Comparison of ENCODE assay signal across 9 cellular contexts in the genomic region with DNA sequence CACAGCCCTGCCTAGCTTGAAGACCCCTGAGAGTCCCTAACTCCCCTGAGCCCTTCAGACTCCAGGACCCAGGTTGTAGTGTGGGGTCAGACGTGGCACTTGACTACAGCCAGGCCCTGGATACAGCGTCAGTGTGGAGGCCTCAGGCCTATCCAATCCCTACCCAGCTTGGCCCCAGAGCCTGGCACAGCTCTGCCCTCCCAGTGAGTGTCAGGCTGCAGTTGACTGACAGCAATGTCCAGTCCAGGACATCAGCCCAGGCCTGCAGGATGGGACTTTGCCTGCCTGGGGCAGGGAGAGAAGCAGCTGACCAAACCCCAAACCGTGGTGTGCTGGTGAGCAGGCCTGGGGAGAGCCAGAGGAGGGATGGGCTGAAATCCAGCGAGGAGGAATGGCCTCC. TPM values are rescaled to one million over a fixed set of nuclear protein-coding genes. Genes with fewer than 3 reads are reported as not detected.
DNase-seq lines count a peak whose midpoint lies in the region; TF ChIP-seq lines count a peak whose summit lies in the region.
"Had no signal": no experiment of that assay in that cellular context is flagged by ENCODE, and none has a peak within 500 bp of the region (broad histone marks: within the 10 kb centered on the region; RNA-seq: fewer than 3 reads in every experiment).

No MANE protein-coding gene starts in this region.

- peaks cover 5% of the 10 kb centered on the region for H3K27me3 Mint-ChIP-seq in endothelial cell (ENCODE audit: unreplicated experiment)

- no peak overlapping the region for H3K27ac Mint-ChIP-seq in endothelial cell (ENCODE audit: unreplicated experiment)

- H3K36me3 ChIP-seq in muscle layer of duodenum (ENCODE audit: control insufficient read depth in 1 of 2, insufficient read depth in 2 of 2, low read length in 2 of 2): peaks cover 0 to 6% of the 10 kb centered on the region in 2 donors

- H3K4me1 ChIP-seq in muscle layer of duodenum (ENCODE audit: control insufficient read depth in 1 of 2, insufficient read depth in 2 of 2, low read length in 2 of 2): peaks cover 52 to 78% of the 10 kb centered on the region in 2 donors

- peaks cover 9% of the 10 kb centered on the region for H3K36me3 Mint-ChIP-seq in endothelial cell (ENCODE audit: low read depth, unreplicated experiment)

- H3K27ac ChIP-seq in AG04450 (ENCODE audit: low read depth, low read length) (peak overlapping the region; percentile 94), cingulate gyrus (ENCODE audit: low read depth, low read length) (peak overlapping the region; percentile 70), muscle layer of duodenum (ENCODE audit: low read length) (peak overlapping the region; percentile 61)

- H3K9me3 ChIP-seq in AG04450 (ENCODE audit: control insufficient read depth, insufficient read depth, low read length): no peaks in the 10 kb centered on the region; the same call in 1 of the 2 replicates
- no peaks in the 10 kb centered on the region for H3K9me3 ChIP-seq in muscle layer of duodenum (ENCODE audit: control insufficient read depth in 1 of 2, low read length in 2 of 2)

- CTCF ChIA-PET in AG04450 (lab: Charles Lee): interaction anchor here (0.7 to 1.6 kb wide), 3 partner anchors 81 to 135 kb away, joined by 3 to 4 read pairs (median 3); no protein-coding TSS in a partner anchor

- TF ChIP-seq CTCF in AG04450 (IDR thresholded peaks at IDR 0.05; ENCODE audit: low read depth, low read length) (no peak), LNCaP clone FGC (IDR thresholded peaks at IDR 0.05; ENCODE audit: control insufficient read depth, extremely low read depth, insufficient read depth) (no peak), endothelial cell (IDR thresholded peaks at IDR 0.05; ENCODE audit: unreplicated experiment) (no peak)

- POLR2A ChIA-PET in AG04450 (lab: Yijun Ruan, JAX): interaction anchor here (0.9 to 1.5 kb wide), 2 partner anchors 12 to 27 kb away, joined by 3 to 5 read pairs; a partner anchor contains a TSS

- H3K9me3 Mint-ChIP-seq in endothelial cell (ENCODE audit: unreplicated experiment): no peaks in the 10 kb centered on the region

- H3K4me1 Mint-ChIP-seq in endothelial cell (ENCODE audit: unreplicated experiment): peaks cover 30% of the 10 kb centered on the region

- H3K4me3 ChIP-seq in AG04450 (ENCODE audit: low read depth, low read length) (no peak overlapping the region), LNCaP clone FGC (ENCODE audit: low read depth, low read length) (no peak overlapping the region), muscle layer of duodenum (ENCODE audit: low read depth in 1 of 2, low read length in 2 of 2) (peak overlapping the region in 1 of 2 donors; percentile 37)

- H3K27me3 ChIP-seq in AG04450 (ENCODE audit: control insufficient read depth, insufficient read depth, low read length) (no peaks in the 10 kb centered on the region), muscle layer of duodenum (ENCODE audit: low read depth, low read length) (no peaks in the 10 kb centered on the region)

- DNase-seq in AG04450 (ENCODE audit: low read depth, low spot score) (no peak), LNCaP clone FGC (ENCODE audit: low read depth) (peak; percentile 50), NCI-H446 treated with DMSO at 0.1 percent for 48 hours (lab: John Stamatoyannopoulos, UW) (no peak), NCI-H748 (lab: John Stamatoyannopoulos, UW; ENCODE audit: unreplicated experiment) (no peak), cortex of kidney (lab: John Stamatoyannopoulos, UW) (no peak), endothelial cell (ENCODE audit: low spot score) (no peak)
- DNase-seq: NCI-H510A treated with DMSO at 0.1 percent for 48 hours had no signal

- no peak overlapping the region for H3K4me3 Mint-ChIP-seq in endothelial cell (ENCODE audit: unreplicated experiment)

RNA-seq across cellular contexts. Expression of a gene that starts 27.3 kb away (rescaled TPM):
- polyA plus RNA-seq in AG04450 (2011; rRNA removed): 16.8 and 17.4 TPM in 2 replicates
- 13.3 and 16.2 TPM in 2 replicates for polyA minus RNA-seq in AG04450 (2011; rRNA and poly(A)+ RNA removed)
- total RNA-seq in endothelial cell (ENCODE audit: unreplicated experiment): 45.1 TPM
